1 cellular context compared by ENCODE assay signal in genomic region chr4:102299708-102300107, GRCh38.
TF ChIP-seq lines count a peak whose summit lies in the region.

No MANE protein-coding gene starts in this region.

TF ChIP-seq in K562, 482 proteins besides CTCF, POLR2A, EP300 and RAD21 (continued from another document and continues in another):
- TF ChIP-seq MLX (CRISPR knock-in tag; conservative IDR thresholded peaks at IDR 0.05) (no peak), TEAD1 (CRISPR knock-in tag; IDR thresholded peaks at IDR 0.05) (peak in 1 of 2 experiments; percentile 34; a peak in 1 of 4 replicates), SOX6 (IDR thresholded peaks at IDR 0.05) (peak; percentile 50), ZNF592 (IDR thresholded peaks at IDR 0.05) (0 out of 2 replicates have a peak, but pooled peaks have one; percentile 21), TFAP4 (CRISPR knock-in tag; IDR thresholded peaks at IDR 0.05; ENCODE audit: borderline replicate concordance) (no peak), HSF4 (CRISPR knock-in tag; IDR thresholded peaks at IDR 0.05; ENCODE audit: borderline replicate concordance) (no peak), ZNF644 (tag; IDR thresholded peaks at IDR 0.05; ENCODE audit: low read depth) (no peak), USF2 (CRISPR knock-in tag; IDR thresholded peaks at IDR 0.05) (no peak), CBFA2T3 (IDR thresholded peaks at IDR 0.05) (peak; percentile 35; the same call in 1 of the 2 replicates), SREBF2 (CRISPR knock-in tag; IDR thresholded peaks at IDR 0.05) (no peak), ASH1L (IDR thresholded peaks at IDR 0.05; ENCODE audit: borderline replicate concordance, low read depth, partially characterized antibody) (no peak), VEZF1 (CRISPR knock-in tag; IDR thresholded peaks at IDR 0.05) (peak; percentile 64), RAD51 (IDR thresholded peaks at IDR 0.05; ENCODE audit: borderline replicate concordance, low read depth) (no peak), HDAC2 (IDR thresholded peaks at IDR 0.05) (no peak), KDM1A (IDR thresholded peaks at IDR 0.05) (0 out of 4 replicates have a peak, but pooled peaks of 1 of the 2 experiments have one; percentile 25), HEY1 (CRISPR knock-in tag; IDR thresholded peaks at IDR 0.05; ENCODE audit: borderline replicate concordance) (no peak), PHTF2 (CRISPR knock-in tag; IDR thresholded peaks at IDR 0.05) (no peak), L3MBTL2 (IDR thresholded peaks at IDR 0.05) (peak; percentile 72), STAG1 (CRISPR knock-in tag; IDR thresholded peaks at IDR 0.05; ENCODE audit: borderline replicate concordance) (no peak), KAT2B (IDR thresholded peaks at IDR 0.05; ENCODE audit: low read depth, low read length) (no peak), NFE2 (IDR thresholded peaks at IDR 0.05; ENCODE audit: low read depth) (no peak), EZH2 (IDR thresholded peaks at IDR 0.05; ENCODE audit: borderline replicate concordance, low read depth, low read length) (no peak), CBX2 (IDR thresholded peaks at IDR 0.05; ENCODE audit: insufficient read depth, low read length, poor library complexity, severe bottlenecking) (no peak), MEIS2 (IDR thresholded peaks at IDR 0.05; ENCODE audit: partially characterized antibody) (peak; percentile 79), CBFB (CRISPR knock-in tag; IDR thresholded peaks at IDR 0.05) (no peak), MTA2 (IDR thresholded peaks at IDR 0.05; ENCODE audit: low read depth) (peak; percentile 22; the same call in 1 of the 2 replicates), MNT (conservative IDR thresholded peaks at IDR 0.05) (peak in 1 of 2 experiments; percentile 39; a peak in 1 of 4 replicates), ETS1 (conservative IDR thresholded peaks at IDR 0.05; ENCODE audit: control insufficient read depth, low read depth, low read length) (no peak), FOXJ2 (tag; IDR thresholded peaks at IDR 0.05) (0 out of 2 replicates have a peak, but pooled peaks have one; percentile 39), ZSCAN32 (CRISPR knock-in tag; IDR thresholded peaks at IDR 0.05) (no peak), JUND (IDR thresholded peaks at IDR 0.05; ENCODE audit: borderline replicate concordance, low read depth, low read length) (peak; percentile 32; the same call in 1 of the 2 replicates), JUND (tag; IDR thresholded peaks at IDR 0.05; ENCODE audit: borderline replicate concordance, low read depth, low read length) (no peak), FOXK2 (conservative IDR thresholded peaks at IDR 0.05 in 1 of 2, IDR thresholded peaks at IDR 0.05 in 1 of 2; ENCODE audit: low read depth in 2 of 2) (peak in 1 of 2 experiments; percentile 52; a peak in 2 of 4 replicates), DPF2 (IDR thresholded peaks at IDR 0.05) (peak; percentile 40; the same call in 1 of the 2 replicates), HCFC1 (IDR thresholded peaks at IDR 0.05; ENCODE audit: low read depth, low read length) (no peak), TBL1XR1 (IDR thresholded peaks at IDR 0.05; ENCODE audit: low read length in 2 of 2) (no peak), TCF7L2 (IDR thresholded peaks at IDR 0.05; ENCODE audit: low read depth, low read length) (no peak), MXI1 (IDR thresholded peaks at IDR 0.05; ENCODE audit: low read depth, low read length) (no peak), PTRF (tag; IDR thresholded peaks at IDR 0.05) (no peak), RCOR1 (IDR thresholded peaks at IDR 0.05; ENCODE audit: borderline replicate concordance in 1 of 2, low read depth in 2 of 2, low read length in 2 of 2) (peak in 1 of 2 experiments; percentile 45; a peak in 1 of 4 replicates), ZNF764 (CRISPR knock-in tag; IDR thresholded peaks at IDR 0.05; ENCODE audit: low read depth) (no peak), TAL1 (IDR thresholded peaks at IDR 0.05) (peak; percentile 15; the same call in 1 of the 2 replicates), IRF2 (CRISPR knock-in tag; IDR thresholded peaks at IDR 0.05) (no peak), SMAD4 (CRISPR knock-in tag; conservative IDR thresholded peaks at IDR 0.05) (no peak; the same call in 1 of the 2 replicates), PBX2 (CRISPR knock-in tag; IDR thresholded peaks at IDR 0.05; ENCODE audit: low read depth) (no peak), PBX2 (tag; conservative IDR thresholded peaks at IDR 0.05; ENCODE audit: low read depth) (peak; percentile 67), ZNF143 (CRISPR knock-in tag; IDR thresholded peaks at IDR 0.05) (no peak), CEBPG (CRISPR knock-in tag; IDR thresholded peaks at IDR 0.05) (no peak), CEBPG (tag; conservative IDR thresholded peaks at IDR 0.05 in 1 of 2, IDR thresholded peaks at IDR 0.05 in 1 of 2) (no peak), ZNF584 (CRISPR knock-in tag; IDR thresholded peaks at IDR 0.05; ENCODE audit: low read depth) (no peak), TCF3 (CRISPR knock-in tag; IDR thresholded peaks at IDR 0.05) (peak; percentile 57; the same call in 1 of the 2 replicates), NUFIP1 (IDR thresholded peaks at IDR 0.05; ENCODE audit: partially characterized antibody) (no peak), CTBP1 (IDR thresholded peaks at IDR 0.05; ENCODE audit: borderline replicate concordance) (peak; percentile 48; the same call in 1 of the 2 replicates), ZBTB33 (CRISPR knock-in tag; IDR thresholded peaks at IDR 0.05) (no peak), MCM7 (IDR thresholded peaks at IDR 0.05) (no peak)
